ENCODE assay signal across 10 cellular contexts in genomic region chr19:4506449-4507149, GRCh38. TPM values are rescaled to one million over a fixed set of nuclear protein-coding genes. Genes with fewer than 3 reads are reported as not detected.
DNase-seq lines count a peak whose midpoint lies in the region; ATAC-seq and TF ChIP-seq lines count a peak whose summit lies in the region.
"Had no signal": no experiment of that assay in that cellular context is flagged by ENCODE, and none has a peak within 500 bp of the region (broad histone marks: within the 10 kb centered on the region; RNA-seq: fewer than 3 reads in every experiment).

No MANE protein-coding gene starts in this region.

- peaks cover 11% of the 10 kb centered on the region for H3K36me3 Mint-ChIP-seq in HFFc6 (ENCODE audit: low read depth)
- no peaks in the 10 kb centered on the region for H3K36me3 Mint-ChIP-seq in activated T-helper 17 cell treated with anti-CD3 and anti-CD28 coated beads, Interleukin-2, amount 50 U/mL, for 72 hours (ENCODE audit: low read depth)

- H3K4me3 Mint-ChIP-seq in HFFc6: no peak overlapping the region
- H3K4me3 Mint-ChIP-seq in activated T-helper 17 cell treated with anti-CD3 and anti-CD28 coated beads, Interleukin-2, amount 50 U/mL, for 72 hours: no peak overlapping the region
- H3K4me3 Mint-ChIP-seq: T-cell had no signal

- peaks cover 8% of the 10 kb centered on the region for H3K27me3 Mint-ChIP-seq in HFFc6 (ENCODE audit: insufficient read depth)
- H3K27me3 Mint-ChIP-seq in activated T-helper 17 cell treated with anti-CD3 and anti-CD28 coated beads, Interleukin-2, amount 50 U/mL, for 72 hours: no peaks in the 10 kb centered on the region
- H3K27me3 Mint-ChIP-seq: T-cell had no signal

- DNase-seq in BJ (ENCODE audit: low read depth) (no peak), HFFc6 (peak; percentile 44), iris pigment epithelial cell (ENCODE audit: low read depth) (peak; percentile 82), SJCRH30 (no peak)
- no peak for DNase-seq in effector CD8-positive, alpha-beta T cell (lab: John Stamatoyannopoulos, UW)
- DNase-seq: amygdala, T-cell had no signal

- no peaks in the 10 kb centered on the region for H3K9me3 Mint-ChIP-seq in HFFc6
- no peaks in the 10 kb centered on the region for H3K9me3 Mint-ChIP-seq in activated T-helper 17 cell treated with anti-CD3 and anti-CD28 coated beads, Interleukin-2, amount 50 U/mL, for 72 hours
- H3K9me3 Mint-ChIP-seq: T-cell had no signal

- H3K4me3 ChIP-seq in BJ (ENCODE audit: low read depth, low read length) (no peak overlapping the region), SJCRH30 (no peak overlapping the region)

- H3K27ac ChIP-seq in SJCRH30: no peak overlapping the region

- TF ChIP-seq CTCF in BJ (IDR thresholded peaks at IDR 0.05; ENCODE audit: insufficient read depth, low read depth, low read length): 0 out of 2 replicates have a peak, but pooled peaks have one; percentile 2
- TF ChIP-seq CTCF in HFFc6 (IDR thresholded peaks at IDR 0.05): peak; percentile 46

- peak; percentile 50 for ATAC-seq in activated T-helper 17 cell treated with anti-CD3 and anti-CD28 coated beads, Interleukin-2, amount 50 U/mL, for 72 hours (replicated peaks)
- ATAC-seq in HG02571 (IDR thresholded peaks at IDR 0.05; ENCODE audit: unreplicated experiment) (no peak), GM18861 (IDR thresholded peaks at IDR 0.05; ENCODE audit: unreplicated experiment) (no peak)
- ATAC-seq: T-cell had no signal

- CTCF ChIA-PET in BJ (lab: Yijun Ruan, JAX): interaction anchor here (2.0 kb wide), 1 partner anchor 17 kb away, joined by 8 read pairs; no protein-coding TSS in a partner anchor

- POLR2A ChIA-PET in BJ (lab: Charles Lee): interaction anchor here (0.7 kb wide), 1 partner anchor 152 kb away, joined by 15 read pairs; no protein-coding TSS in a partner anchor

- no peaks in the 10 kb centered on the region for H3K27me3 ChIP-seq in BJ (ENCODE audit: control insufficient read depth, insufficient read depth, low read length)
- no peaks in the 10 kb centered on the region for H3K27me3 ChIP-seq in SJCRH30

- H3K36me3 ChIP-seq in BJ (ENCODE audit: control insufficient read depth, insufficient read depth, low read length) (peaks cover 11% of the 10 kb centered on the region), SJCRH30 (no peaks in the 10 kb centered on the region)

- H3K27ac Mint-ChIP-seq in HFFc6: peak overlapping the region; percentile 72
- no peak overlapping the region for H3K27ac Mint-ChIP-seq in activated T-helper 17 cell treated with anti-CD3 and anti-CD28 coated beads, Interleukin-2, amount 50 U/mL, for 72 hours
- H3K27ac Mint-ChIP-seq: T-cell had no signal

- H3K4me1 ChIP-seq in SJCRH30: peaks cover 18% of the 10 kb centered on the region

- no peaks in the 10 kb centered on the region for H3K9me3 ChIP-seq in SJCRH30 (replicated peaks)

- peaks cover 11% of the 10 kb centered on the region for H3K4me1 Mint-ChIP-seq in HFFc6 (ENCODE audit: low read depth)
- no peaks in the 10 kb centered on the region for H3K4me1 Mint-ChIP-seq in activated T-helper 17 cell treated with anti-CD3 and anti-CD28 coated beads, Interleukin-2, amount 50 U/mL, for 72 hours
- H3K4me1 Mint-ChIP-seq: T-cell had no signal

RNA-seq across cellular contexts. Expression of gene PLIN4, which starts 11.7 kb away (rescaled TPM):
- polyA plus RNA-seq in BJ (2011; rRNA removed): 0.01 TPM in 2 replicates
- 0.05 TPM in 1 of 2 replicates, not detected in the other for polyA minus RNA-seq in BJ (2011; rRNA and poly(A)+ RNA removed)
- not detected for total RNA-seq in HFFc6 (2021; fragmentation: NEBNext Ultra II Directional; extraction: Animal tissue kit (Norgen Biotek cat#: 25700))
- total RNA-seq in activated T-helper 17 cell treated with anti-CD3 and anti-CD28 coated beads, Interleukin-2, amount 50 U/mL, for 72 hours: under 1 TPM in 1 of 2 donors, not detected in 1; 0.05 TPM
- total RNA-seq in SJCRH30 (2014; rRNA removed; shearing (Covaris generic)): 0.16 and 0.18 TPM in 2 replicates

RNA-seq across cellular contexts. Expression of gene PLIN5, which starts 28.4 kb away (rescaled TPM):
- polyA plus RNA-seq in BJ (2011; rRNA removed): not detected in 2 replicates
- polyA minus RNA-seq in BJ (2011; rRNA and poly(A)+ RNA removed): not detected in 2 replicates
- not detected for total RNA-seq in HFFc6 (2021; fragmentation: NEBNext Ultra II Directional; extraction: Animal tissue kit (Norgen Biotek cat#: 25700))
- total RNA-seq in activated T-helper 17 cell treated with anti-CD3 and anti-CD28 coated beads, Interleukin-2, amount 50 U/mL, for 72 hours: under 1 TPM in 1 of 2 donors, not detected in 1; 0.17 TPM
- total RNA-seq in SJCRH30 (2014; rRNA removed; shearing (Covaris generic)): 0.38 and 1.1 TPM in 2 replicates

RNA-seq across cellular contexts. Expression of gene LRG1, which starts 33.2 kb away (rescaled TPM):
- 0.02 TPM in 1 of 2 replicates, not detected in the other for polyA plus RNA-seq in BJ (2011; rRNA removed)
- not detected in 2 replicates for polyA minus RNA-seq in BJ (2011; rRNA and poly(A)+ RNA removed)
- not detected for total RNA-seq in HFFc6 (2021; fragmentation: NEBNext Ultra II Directional; extraction: Animal tissue kit (Norgen Biotek cat#: 25700))
- total RNA-seq in activated T-helper 17 cell treated with anti-CD3 and anti-CD28 coated beads, Interleukin-2, amount 50 U/mL, for 72 hours: under 1 TPM; 0.53 to 0.93 TPM
- total RNA-seq in SJCRH30 (2014; rRNA removed; shearing (Covaris generic)): 0.15 and 0.38 TPM in 2 replicates

RNA-seq across cellular contexts. Expression of gene HDGFL2, which starts 34.5 kb away (rescaled TPM):
- 23.8 and 26.0 TPM in 2 replicates for polyA plus RNA-seq in BJ (2011; rRNA removed)
- polyA minus RNA-seq in BJ (2011; rRNA and poly(A)+ RNA removed): 13.4 and 21.4 TPM in 2 replicates
- 10 to 100 TPM; 68.0 to 79.6 (median 74.2) TPM for total RNA-seq in HFFc6 (2021; fragmentation: NEBNext Ultra II Directional; extraction: Animal tissue kit (Norgen Biotek cat#: 25700))
- 10 to 100 TPM; 30.7 to 39.3 TPM for total RNA-seq in activated T-helper 17 cell treated with anti-CD3 and anti-CD28 coated beads, Interleukin-2, amount 50 U/mL, for 72 hours
- total RNA-seq in SJCRH30 (2014; rRNA removed; shearing (Covaris generic)): 61.5 and 64.4 TPM in 2 replicates

RNA-seq across cellular contexts. Expression of gene UBXN6, which starts 49.0 kb away (rescaled TPM):
- polyA plus RNA-seq in BJ (2011; rRNA removed): 85.5 and 127 TPM in 2 replicates
- 52.9 and 76.0 TPM in 2 replicates for polyA minus RNA-seq in BJ (2011; rRNA and poly(A)+ RNA removed)
- total RNA-seq in HFFc6 (2021; fragmentation: NEBNext Ultra II Directional; extraction: Animal tissue kit (Norgen Biotek cat#: 25700)): 100 to 1,000 TPM; 124 to 142 (median 131) TPM
- 10 to 100 TPM; 37.4 to 40.1 TPM for total RNA-seq in activated T-helper 17 cell treated with anti-CD3 and anti-CD28 coated beads, Interleukin-2, amount 50 U/mL, for 72 hours
- total RNA-seq in SJCRH30 (2014; rRNA removed; shearing (Covaris generic)): 37.9 and 41.4 TPM in 2 replicates

Comparison
In these comparisons a context has a peak if more than half of its experiments do, and no peak if none do; other contexts are left out.
1. DNase-seq: peak in HFFc6 (single experiment) and iris pigment epithelial cell (single experiment); none in BJ (single experiment), SJCRH30 (0 of 2) and effector CD8-positive, alpha-beta T cell (single experiment).